26 cellular contexts compared by ENCODE assay signal in genomic region chr2:15485949-15486348, GRCh38.
"Had no signal": no experiment of that assay in that cellular context is flagged by ENCODE, and none has a peak within 500 bp of the region (broad histone marks: within the 10 kb centered on the region; RNA-seq: fewer than 3 reads in every experiment).

No MANE protein-coding gene starts in this region.

- H3K4me3 ChIP-seq: heart left ventricle, left lung, lower lobe of right lung, ovary, sigmoid colon, spleen, tibial nerve, upper lobe of left lung, vagina had no signal

- ATAC-seq: heart left ventricle; left colon; left lung; lower lobe of right lung; natural killer cell; right cardiac atrium; stimulated activated effector memory CD8-positive, alpha-beta T cell treated with anti-CD3 and anti-CD28 coated beads, Interleukin-12 subunit alpha, Interleukin-12 subunit beta, amount 100 ng/mL, for 72 hours; stimulated activated naive CD8-positive, alpha-beta T cell treated with anti-CD3 and anti-CD28 coated beads, Interleukin-15, amount 100 ng/mL, for 72 hours had no signal

- FAIRE-seq: islet of Langerhans, kidney, small intestine had no signal

- H3K36me3 ChIP-seq: ovary had no signal

- H3K27ac ChIP-seq: heart left ventricle, left lung, lower lobe of right lung, ovary, sigmoid colon, spleen, tibial nerve, upper lobe of left lung, vagina had no signal

- DNase-seq: heart left ventricle; hypothalamus; immature natural killer cell; kidney; left colon; left lung; lower lobe of right lung; mammary epithelial cell; mesenchymal stem cell; natural killer cell; nephron progenitor cell; ovary; retina; right cardiac atrium; sigmoid colon; small intestine; spleen; stimulated activated CD4-positive, alpha-beta T cell treated with anti-CD3 and anti-CD28 coated beads, Interleukin-4, amount 100 ng/mL, for 24 hours; stimulated activated naive CD4-positive, alpha-beta T cell; stimulated activated naive CD8-positive, alpha-beta T cell treated with anti-CD3 and anti-CD28 coated beads, Interleukin-15, amount 100 ng/mL, for 72 hours; substantia nigra had no signal

- H3K9me3 ChIP-seq: heart left ventricle, left lung, lower lobe of right lung, ovary, sigmoid colon, spleen, tibial nerve, upper lobe of left lung, vagina had no signal

- H3K27me3 ChIP-seq: heart left ventricle, left lung, ovary, sigmoid colon, spleen, tibial nerve, upper lobe of left lung, vagina had no signal

- H3K4me1 ChIP-seq: left lung, lower lobe of right lung, sigmoid colon, spleen, tibial nerve, upper lobe of left lung, vagina had no signal
